Comparison of ENCODE assay signal across 11 cellular contexts in the genomic region with DNA sequence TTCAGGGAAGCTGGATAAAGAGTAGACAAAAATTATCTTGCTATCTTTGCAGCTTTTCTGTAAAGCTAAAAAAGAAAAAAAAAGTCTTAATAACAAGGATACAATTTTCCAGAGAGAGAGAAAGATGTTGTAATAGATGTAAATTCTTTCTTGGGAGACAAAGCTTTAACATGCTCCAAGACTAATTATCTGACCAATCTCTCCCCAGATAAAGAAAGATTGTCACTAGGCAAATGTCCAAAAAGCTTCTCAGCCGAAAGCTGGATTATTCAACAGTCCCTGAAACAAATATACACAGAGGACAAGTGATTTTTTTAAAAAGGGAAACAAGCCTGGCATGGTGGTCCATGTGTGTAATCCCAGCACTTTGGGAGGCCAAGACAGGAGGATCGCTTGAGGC. TPM values are rescaled to one million over a fixed set of nuclear protein-coding genes. Genes with fewer than 3 reads are reported as not detected.
DNase-seq lines count a peak whose midpoint lies in the region; ATAC-seq, FAIRE-seq and TF ChIP-seq lines count a peak whose summit lies in the region.
"Had no signal": no experiment of that assay in that cellular context is flagged by ENCODE, and none has a peak within 500 bp of the region (broad histone marks: within the 10 kb centered on the region; RNA-seq: fewer than 3 reads in every experiment).

No MANE protein-coding gene starts in this region.

- POLR2A ChIA-PET in HepG2 (lab: Yijun Ruan, JAX), result interaction anchor here (0.9 to 2.6 kb wide), 5 partner anchors 14 to 293 kb away, joined by 3 to 19 read pairs (median 3); no protein-coding TSS in a partner anchor

- ATAC-seq in HepG2 (no peak), right lobe of liver (no peak), omental fat pad (ENCODE audit: low FRiP score) (no peak)

- DNase-seq in HepG2 (ENCODE audit: low spot score) (no peak), right lobe of liver (no peak), omental fat pad (ENCODE audit: low spot score) (no peak), NCI-H82 treated with DMSO at 0.1 percent for 48 hours (lab: John Stamatoyannopoulos, UW; ENCODE audit: unreplicated experiment) (no peak), amniotic stem cell (lab: John Stamatoyannopoulos, UW) (no peak)
- DNase-seq in activated CD8-positive, alpha-beta memory T cell treated with anti-CD3 and anti-CD28 coated beads, Interleukin-2, amount 50 U/mL, for 48 hours, result no peak
- DNase-seq: activated CD4-positive, alpha-beta T cell treated with anti-CD3 and anti-CD28 coated beads, Interleukin-2, amount 50 U/mL, for 48 hours; NCI-H1436 had no signal

- no peak overlapping the region for H2AFZ ChIP-seq in HepG2 (ENCODE audit: low read length)

- BruUV-seq in HepG2 (replicated peaks; lab: Mats Ljungman, UMichigan), result no TSS peak

- H3K9me3 ChIP-seq in HepG2 (ENCODE audit: low read length), result no peaks in the 10 kb centered on the region
- no peaks in the 10 kb centered on the region for H3K9me3 ChIP-seq in right lobe of liver
- H3K9me3 ChIP-seq in iPS-15b (ENCODE audit: control insufficient read depth, insufficient read depth, low read length), result no peaks in the 10 kb centered on the region

- H3K27ac ChIP-seq in HepG2 (ENCODE audit: extremely low read length, insufficient read depth, low read length) (peak overlapping the region; percentile 91), right lobe of liver (no peak overlapping the region), VCaP (peak overlapping the region; percentile 83; the same call in 1 of the 2 replicates)

- H3K9ac ChIP-seq in HepG2 (ENCODE audit: insufficient read depth, low read depth, low read length) (peak overlapping the region; percentile 87; the same call in 1 of the 2 replicates), iPS-15b (ENCODE audit: low read depth, low read length) (no peak overlapping the region)

- in situ Hi-C loops in HepG2 (cut with HindIII; ENCODE audit: extremely low pct_ligation_motif_present, low pct_unique_long_range_greater_than_20kb), result no loop called here

- 25% methylated on average over 2 of the region's 2 CpGs for WGBS in HepG2 (ENCODE audit: low lambda C conversion rate)
- 43% methylated on average over 1 of the region's 2 CpGs for WGBS in right lobe of liver (ENCODE audit: insufficient coverage, low coverage, low lambda C conversion rate, missing lambda C conversion rate)

- peak overlapping the region; percentile 89 for H3K4me2 ChIP-seq in HepG2 (ENCODE audit: low read depth, low read length)

- TF ChIP-seq CTCF in HepG2 (CRISPR knock-in tag; IDR thresholded peaks at IDR 0.05) (no peak), right lobe of liver (IDR thresholded peaks at IDR 0.05) (no peak), VCaP (conservative IDR thresholded peaks at IDR 0.05) (no peak), omental fat pad (IDR thresholded peaks at IDR 0.05) (no peak)

- H3K79me2 ChIP-seq in HepG2 (ENCODE audit: insufficient read depth, low read length), result peaks cover 17% of the 10 kb centered on the region

- intact Hi-C loops in HepG2 (cut with micrococcal nuclease; ENCODE audit: unreplicated experiment) (no loop called here), right lobe of liver (cut with DNase I) (no loop called here)

- TF ChIP-seq EP300 in HepG2 (IDR thresholded peaks at IDR 0.05; ENCODE audit: low read depth in 2 of 2, low read length in 2 of 2) (no peak), HepG2 (CRISPR knock-in tag; IDR thresholded peaks at IDR 0.05; ENCODE audit: borderline replicate concordance) (no peak)

- H4K20me1 ChIP-seq in HepG2 (ENCODE audit: insufficient read depth, low read length), result no peaks in the 10 kb centered on the region

- H3K4me1 ChIP-seq in HepG2 (ENCODE audit: insufficient read depth, low read length) (peaks cover 26% of the 10 kb centered on the region), right lobe of liver (peaks cover 0 to 17% (median 0%) of the 10 kb centered on the region in 4 donors), iPS-15b (ENCODE audit: control insufficient read depth, insufficient read depth, low read length) (peaks cover 6% of the 10 kb centered on the region)

- TF ChIP-seq POLR2A in HepG2 (IDR thresholded peaks at IDR 0.05; ENCODE audit: insufficient read depth in 1 of 2, low read depth in 2 of 2, low read length in 2 of 2) (no peak), right lobe of liver (IDR thresholded peaks at IDR 0.05) (no peak)

- peaks cover 9% of the 10 kb centered on the region in 2 experiments for H3K36me3 ChIP-seq in HepG2 (replicated peaks in 1 of 2; ENCODE audit: control insufficient read depth in 1 of 2, insufficient read depth in 2 of 2, low read length in 2 of 2)
- H3K36me3 ChIP-seq in right lobe of liver, result peaks cover 0 to 9% (median 3%) of the 10 kb centered on the region in 4 donors
- H3K36me3 ChIP-seq in iPS-15b (ENCODE audit: control insufficient read depth, insufficient read depth, low read length), result peaks cover 9% of the 10 kb centered on the region

- FAIRE-seq in HepG2 (lab: Jason Lieb, UNC), result no peak

- H3K27me3 ChIP-seq in HepG2 (ENCODE audit: control insufficient read depth in 1 of 2, insufficient read depth in 2 of 2, low read length in 2 of 2) (peaks cover 0 to 6% of the 10 kb centered on the region in 2 experiments; a peak in 2 of 5 replicates), right lobe of liver (no peaks in the 10 kb centered on the region), iPS-15b (ENCODE audit: control insufficient read depth, insufficient read depth, low read length) (no peaks in the 10 kb centered on the region)

- CTCF ChIA-PET in HepG2 (lab: Yijun Ruan, JAX; ENCODE audit: low intra/inter-chr PET ratio, low total read pairs), result no interaction called here

- TF ChIP-seq RAD21 in HepG2 (CRISPR knock-in tag; IDR thresholded peaks at IDR 0.05), result no peak

- H3K4me3 ChIP-seq in HepG2 (replicated peaks in 1 of 3; ENCODE audit: insufficient read depth in 1 of 3, low read depth in 2 of 3, low read length in 3 of 3) (peak overlapping the region in 2 of 3 experiments; percentile 44 to 62; a peak in 2 of 6 replicates), right lobe of liver (no peak overlapping the region), iPS-15b (ENCODE audit: low read depth, low read length) (peak overlapping the region; percentile 42)

RNA-seq across cellular contexts. Expression of a gene that starts 19.3 kb away (rescaled TPM):
- total RNA-seq in HepG2 (2016; rRNA removed; fragmentation: Illumina TruSeq; extraction: Trizol) (3.8 and 4.3 TPM in 2 replicates), right lobe of liver (1 to 10 TPM; 2.7 to 7.4 (median 4.6) TPM), omental fat pad (10 to 100 TPM; 14.8 to 26.6 (median 21.6) TPM)
- total RNA-seq in HepG2 (2016; cell fraction: cytosol; rRNA removed; fragmentation: Illumina TruSeq; extraction: Trizol; ENCODE audit: low read depth), result 1.7 and 2.6 TPM in 2 replicates
- 2.9 and 3.9 TPM in 2 replicates for total RNA-seq in HepG2 (2016; cell fraction: insoluble cytoplasmic fraction; rRNA removed; fragmentation: Illumina TruSeq; extraction: Trizol)
- 4.0 and 4.4 TPM in 2 replicates for total RNA-seq in HepG2 (2016; cell fraction: membrane; rRNA removed; fragmentation: Illumina TruSeq; extraction: Trizol)
- 3.8 and 5.2 TPM in 2 replicates for total RNA-seq in HepG2 (2016; cell fraction: nucleus; rRNA removed; fragmentation: Illumina TruSeq; extraction: Trizol)
- polyA plus RNA-seq in HepG2 (2011; rRNA removed), result 13.6 and 15.4 TPM in 2 replicates
- 10.6 and 19.0 TPM in 2 replicates for polyA plus RNA-seq in HepG2 (2011; cell fraction: cytosol; rRNA removed)
- polyA plus RNA-seq in HepG2 (2011; cell fraction: nucleus; rRNA removed), result 31.3 and 42.4 TPM in 2 replicates
- 5.5 and 6.3 TPM in 2 replicates for polyA plus RNA-seq in HepG2 (2012)
- polyA plus RNA-seq in HepG2 (2016; cell fraction: cytosol; fragmentation: Illumina TruSeq; extraction: Trizol; ENCODE audit: low read depth), result 1.5 TPM in 2 replicates
- polyA plus RNA-seq in HepG2 (2016; cell fraction: insoluble cytoplasmic fraction; fragmentation: Illumina TruSeq; extraction: Trizol; ENCODE audit: low read depth), result 4.9 and 5.6 TPM in 2 replicates
- 3.5 and 4.0 TPM in 2 replicates for polyA plus RNA-seq in HepG2 (2016; cell fraction: membrane; fragmentation: Illumina TruSeq; extraction: Trizol; ENCODE audit: low read depth)
- 6.7 and 7.0 TPM in 2 replicates for polyA plus RNA-seq in HepG2 (2016; cell fraction: nucleus; fragmentation: Illumina TruSeq; extraction: Trizol; ENCODE audit: insufficient read depth, low read depth)
- 37.7 and 42.8 TPM in 2 replicates for polyA minus RNA-seq in HepG2 (2011; rRNA and poly(A)+ RNA removed; ENCODE audit: low replicate concordance)
- 10.4 and 16.1 TPM in 2 replicates for polyA minus RNA-seq in HepG2 (2011; cell fraction: cytosol; rRNA and poly(A)+ RNA removed)
- 4.8 and 9.0 TPM in 2 replicates for polyA minus RNA-seq in HepG2 (2011; cell fraction: nucleus; rRNA and poly(A)+ RNA removed)

RNA-seq across cellular contexts. Expression of a gene that starts 44.5 kb away (rescaled TPM):
- total RNA-seq in HepG2 (2016; rRNA removed; fragmentation: Illumina TruSeq; extraction: Trizol) (not detected in 2 replicates), right lobe of liver (not detected), omental fat pad (not detected)
- not detected in 2 replicates for total RNA-seq in HepG2 (2016; cell fraction: cytosol; rRNA removed; fragmentation: Illumina TruSeq; extraction: Trizol; ENCODE audit: low read depth)
- not detected in 2 replicates for total RNA-seq in HepG2 (2016; cell fraction: insoluble cytoplasmic fraction; rRNA removed; fragmentation: Illumina TruSeq; extraction: Trizol)
- not detected in 2 replicates for total RNA-seq in HepG2 (2016; cell fraction: membrane; rRNA removed; fragmentation: Illumina TruSeq; extraction: Trizol)
- not detected in 2 replicates for total RNA-seq in HepG2 (2016; cell fraction: nucleus; rRNA removed; fragmentation: Illumina TruSeq; extraction: Trizol)
- polyA plus RNA-seq in HepG2 (2011; rRNA removed), result not detected in 2 replicates
- not detected in 2 replicates for polyA plus RNA-seq in HepG2 (2011; cell fraction: cytosol; rRNA removed)
- polyA plus RNA-seq in HepG2 (2011; cell fraction: nucleus; rRNA removed), result not detected in 2 replicates
- not detected in 2 replicates for polyA plus RNA-seq in HepG2 (2012)
- not detected in 2 replicates for polyA plus RNA-seq in HepG2 (2016; cell fraction: cytosol; fragmentation: Illumina TruSeq; extraction: Trizol; ENCODE audit: low read depth)
- polyA plus RNA-seq in HepG2 (2016; cell fraction: insoluble cytoplasmic fraction; fragmentation: Illumina TruSeq; extraction: Trizol; ENCODE audit: low read depth), result not detected in 2 replicates
- polyA plus RNA-seq in HepG2 (2016; cell fraction: membrane; fragmentation: Illumina TruSeq; extraction: Trizol; ENCODE audit: low read depth), result not detected in 2 replicates
- not detected in 2 replicates for polyA plus RNA-seq in HepG2 (2016; cell fraction: nucleus; fragmentation: Illumina TruSeq; extraction: Trizol; ENCODE audit: insufficient read depth, low read depth)
- not detected in 2 replicates for polyA minus RNA-seq in HepG2 (2011; rRNA and poly(A)+ RNA removed; ENCODE audit: low replicate concordance)
- not detected in 2 replicates for polyA minus RNA-seq in HepG2 (2011; cell fraction: cytosol; rRNA and poly(A)+ RNA removed)
- polyA minus RNA-seq in HepG2 (2011; cell fraction: nucleus; rRNA and poly(A)+ RNA removed), result not detected in 2 replicates
- total RNA-seq: urinary bladder had no signal
- polyA plus RNA-seq: urinary bladder had no signal

Comparison
In these comparisons a context has a peak if more than half of its experiments do, and no peak if none do; other contexts are left out.
1. H3K27ac ChIP-seq: peak in HepG2 (single experiment) and VCaP (single experiment); none in right lobe of liver (0 of 3).
2. H3K4me3 ChIP-seq: peak in HepG2 (2 of 3) and iPS-15b (single experiment); none in right lobe of liver (0 of 3).